10 cellular contexts compared by ENCODE assay signal in the genomic region with DNA sequence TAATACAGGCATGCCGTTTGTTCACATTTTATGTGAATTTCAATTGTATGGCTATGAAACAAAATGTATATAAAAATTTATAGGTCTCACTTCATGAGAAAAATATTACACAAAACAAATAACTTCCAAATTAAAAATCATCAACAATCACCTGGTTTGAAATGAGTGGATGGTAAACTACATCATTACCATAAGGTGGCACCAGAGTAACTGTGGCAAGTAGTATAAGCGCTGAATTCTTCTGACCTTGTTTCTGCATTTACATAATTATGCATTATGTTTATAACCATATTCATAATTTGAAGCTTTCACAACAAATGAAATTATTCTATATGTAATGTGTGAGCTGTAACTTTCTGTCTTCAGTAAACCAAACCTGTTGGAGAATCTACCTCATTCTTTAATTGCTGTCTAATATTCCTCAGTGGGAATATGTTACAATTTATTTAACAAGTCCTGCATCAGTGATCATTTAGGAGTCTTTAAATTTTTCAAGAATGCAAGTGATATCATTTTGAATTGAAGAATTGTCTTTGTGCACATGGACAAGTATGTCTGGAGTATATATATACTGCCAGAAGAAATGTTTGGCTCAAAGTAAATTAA. TPM values are rescaled to one million over a fixed set of nuclear protein-coding genes. Genes with fewer than 3 reads are reported as not detected.
DNase-seq lines count a peak whose midpoint lies in the region; TF ChIP-seq lines count a peak whose summit lies in the region.
"Had no signal": no experiment of that assay in that cellular context is flagged by ENCODE, and none has a peak within 500 bp of the region (broad histone marks: within the 10 kb centered on the region; RNA-seq: fewer than 3 reads in every experiment).

No MANE protein-coding gene starts in this region.

- H3K36me3 Mint-ChIP-seq in chondrocyte (ENCODE audit: low read depth), result no peaks in the 10 kb centered on the region

- H3K4me1 Mint-ChIP-seq in chondrocyte (ENCODE audit: low read depth), result peaks cover 8% of the 10 kb centered on the region

- no peak overlapping the region for H3K27ac Mint-ChIP-seq in chondrocyte (ENCODE audit: unreplicated experiment)

- H3K4me3 ChIP-seq in LNCaP clone FGC (ENCODE audit: low read depth, low read length), result no peak overlapping the region
- no peak overlapping the region for H3K4me3 ChIP-seq in uterus
- H3K4me3 ChIP-seq: spleen had no signal

- H3K4me1 ChIP-seq in uterus, result no peaks in the 10 kb centered on the region
- H3K4me1 ChIP-seq: spleen had no signal

- peak; percentile 88 for TF ChIP-seq CTCF in 22Rv1 (IDR thresholded peaks at IDR 0.05)
- TF ChIP-seq CTCF in GM10248 (IDR thresholded peaks at IDR 0.05; ENCODE audit: control extremely low read depth, extremely low read depth, low read depth, missing control alignments), result peak; percentile 14
- peak; percentile 71 for TF ChIP-seq CTCF in LNCaP clone FGC (IDR thresholded peaks at IDR 0.05; ENCODE audit: control insufficient read depth, extremely low read depth, insufficient read depth)
- TF ChIP-seq CTCF in chondrocyte (IDR thresholded peaks at IDR 0.05), result peak; percentile 67
- no peak for TF ChIP-seq CTCF in uterus (IDR thresholded peaks at IDR 0.05)

- TF ChIP-seq POLR2A in uterus (IDR thresholded peaks at IDR 0.05), result no peak

- no peaks in the 10 kb centered on the region for H3K27me3 ChIP-seq in uterus
- H3K27me3 ChIP-seq: spleen had no signal

- H3K4me3 Mint-ChIP-seq in chondrocyte (ENCODE audit: unreplicated experiment), result no peak overlapping the region

- CTCF ChIA-PET in GM10248 (lab: Yijun Ruan, JAX), result no interaction called here

- H3K9me3 ChIP-seq in uterus, result no peaks in the 10 kb centered on the region
- H3K9me3 ChIP-seq: spleen had no signal

- peaks cover 4% of the 10 kb centered on the region for H3K27me3 Mint-ChIP-seq in chondrocyte (ENCODE audit: low read depth)

- intact Hi-C loops in uterus (cut with DNase I; ENCODE audit: low total_unique reads), result no loop called here

- POLR2A ChIA-PET in GM10248 (lab: Yijun Ruan, JAX), result no interaction called here

- no peaks in the 10 kb centered on the region for H3K9me3 Mint-ChIP-seq in chondrocyte (ENCODE audit: low read depth)

- no peaks in the 10 kb centered on the region for H3K36me3 ChIP-seq in uterus
- H3K36me3 ChIP-seq: spleen had no signal

- H3K27ac ChIP-seq in 22Rv1, result no peak overlapping the region
- H3K27ac ChIP-seq in uterus, result no peak overlapping the region
- H3K27ac ChIP-seq: spleen had no signal

- peak; percentile 6 for DNase-seq in GM10248 (ENCODE audit: extremely low spot score)
- no peak for DNase-seq in LNCaP clone FGC (ENCODE audit: low read depth)
- DNase-seq in chondrocyte (ENCODE audit: low spot score), result no peak
- DNase-seq in OCI-M2 (lab: John Stamatoyannopoulos, UW; ENCODE audit: unreplicated experiment), result no peak
- DNase-seq in uterus, result no peak
- DNase-seq in cortex of kidney (lab: John Stamatoyannopoulos, UW), result no peak
- DNase-seq in stimulated activated naive CD4-positive, alpha-beta T cell (lab: John Stamatoyannopoulos, UW), result no peak
- DNase-seq: amygdala, spleen had no signal

RNA-seq across cellular contexts. Expression of a gene that starts 55.2 kb away (rescaled TPM):
- total RNA-seq in chondrocyte (not detected in 3 replicates), uterus (100 to 1,000 TPM in 3 of 4 donors, 10 to 100 TPM in 1; 70.9 to 266 (median 156) TPM)

Comparison
In these comparisons a context has a peak if more than half of its experiments do, and no peak if none do; other contexts are left out.
1. CTCF ChIP-seq: peak in 22Rv1 (single experiment), GM10248 (single experiment), LNCaP clone FGC (single experiment) and chondrocyte (single experiment); none in uterus (0 of 4).
2. RNA of a gene that starts 55.2 kb away (total RNA-seq): 70.9 to 266 TPM in uterus; not detected in chondrocyte; every median in the first group is over 10 times any median in the second.